ENCODE assay signal across 9 cellular contexts in genomic region chr14:68822132-68822651, GRCh38. TPM values are rescaled to one million over a fixed set of nuclear protein-coding genes. Genes with fewer than 3 reads are reported as not detected.
A peak's percentile ranks its signal among the peaks of the same experiment; 100 is the strongest.
DNase-seq lines count a peak whose midpoint lies in the region; ATAC-seq, FAIRE-seq and TF ChIP-seq lines count a peak whose summit lies in the region.
"Had no signal": no experiment of that assay in that cellular context is flagged by ENCODE, and none has a peak within 500 bp of the region (broad histone marks: within the 10 kb centered on the region; RNA-seq: fewer than 3 reads in every experiment).

No MANE protein-coding gene starts in this region.

- H2BK120ac ChIP-seq in IMR-90 (ENCODE audit: low read depth, low read length): no peak overlapping the region
- H2BK120ac ChIP-seq in neuronal stem cell (ENCODE audit: low read depth, low read length): no peak overlapping the region

- no peak overlapping the region for H2AK5ac ChIP-seq in IMR-90 (ENCODE audit: low read depth, low read length)
- H2AK5ac ChIP-seq in neuronal stem cell (ENCODE audit: low read depth, low read length): peak overlapping the region; percentile 43

- H3K9me2 ChIP-seq in SK-N-SH: no peaks in the 10 kb centered on the region

- intact Hi-C loops in IMR-90 (cut with micrococcal nuclease): no loop called here
- intact Hi-C loops in tibial artery (cut with DNase I; ENCODE audit: low total_unique reads): loop anchor here (5.0 kb wide), 1 partner anchor 890 kb away; no protein-coding TSS in a partner anchor

- H3K4ac ChIP-seq in IMR-90 (ENCODE audit: low read depth, low read length): no peak overlapping the region
- no peak overlapping the region for H3K4ac ChIP-seq in neuronal stem cell (ENCODE audit: low read length)

- no peak overlapping the region for H3K27ac ChIP-seq in SK-N-SH (ENCODE audit: low read depth in 2 of 2, low read length in 1 of 2)
- no peak overlapping the region for H3K27ac ChIP-seq in IMR-90 (ENCODE audit: insufficient read depth, low read length)
- H3K27ac ChIP-seq in neuronal stem cell (replicated peaks; ENCODE audit: low read length): no peak overlapping the region
- H3K27ac ChIP-seq in tibial artery: no peak overlapping the region
- H3K27ac ChIP-seq: 22Rv1 had no signal

- peaks cover 0 to 5% of the 10 kb centered on the region in 2 experiments; a peak in 1 of 4 replicates for H3K4me1 ChIP-seq in SK-N-SH (ENCODE audit: control insufficient read depth in 1 of 2, insufficient read depth in 2 of 2, low read depth in 1 of 2, low read length in 1 of 2)
- no peaks in the 10 kb centered on the region for H3K4me1 ChIP-seq in IMR-90 (ENCODE audit: control insufficient read depth, insufficient read depth, low read length)
- H3K4me1 ChIP-seq in neuronal stem cell (ENCODE audit: control insufficient read depth in 2 of 2, insufficient read depth in 1 of 2, low read depth in 1 of 2, low read length in 2 of 2): peaks cover 0 to 13% of the 10 kb centered on the region in 2 donors
- peaks cover 0 to 19% (median 10%) of the 10 kb centered on the region in 4 donors for H3K4me1 ChIP-seq in tibial artery

- H2AFZ ChIP-seq in SK-N-SH (ENCODE audit: low read depth) (no peak overlapping the region), IMR-90 (replicated peaks; ENCODE audit: low read length, poor library complexity) (peak overlapping the region; percentile 73), neuronal stem cell (ENCODE audit: low read length) (no peak overlapping the region)

- H2BK15ac ChIP-seq in IMR-90 (ENCODE audit: low read depth, low read length) (no peak overlapping the region), neuronal stem cell (ENCODE audit: low read length) (peak overlapping the region; percentile 74)

- no peak overlapping the region for H3K18ac ChIP-seq in IMR-90 (ENCODE audit: low read depth, low read length)
- peak overlapping the region; percentile 42 for H3K18ac ChIP-seq in neuronal stem cell (ENCODE audit: low read length)

- dilution Hi-C loops in IMR-90 (cut with HindIII; ENCODE audit: low sequenced_read_pairs, unreplicated experiment): no loop called here

- H3K56ac ChIP-seq in IMR-90 (ENCODE audit: extremely low read depth, insufficient read depth, low read length): no peak overlapping the region

- H3K27me3 ChIP-seq in SK-N-SH (ENCODE audit: insufficient read depth): no peaks in the 10 kb centered on the region
- no peaks in the 10 kb centered on the region for H3K27me3 ChIP-seq in IMR-90 (ENCODE audit: control insufficient read depth, insufficient read depth, low read length)
- no peaks in the 10 kb centered on the region for H3K27me3 ChIP-seq in neuronal stem cell (ENCODE audit: control insufficient read depth in 3 of 3, insufficient read depth in 3 of 3, low read depth in 1 of 3, low read length in 3 of 3)
- no peaks in the 10 kb centered on the region for H3K27me3 ChIP-seq in tibial artery

- H2AK9ac ChIP-seq in IMR-90 (replicated peaks; ENCODE audit: low read depth, low read length, poor library complexity): peak overlapping the region; percentile 17

- TF ChIP-seq EP300 in SK-N-SH (IDR thresholded peaks at IDR 0.05; ENCODE audit: borderline replicate concordance in 1 of 2, low read depth in 1 of 2, low read length in 1 of 2): no peak

- H3K9ac ChIP-seq in SK-N-SH (no peak overlapping the region), IMR-90 (ENCODE audit: low read depth, low read length) (no peak overlapping the region), neuronal stem cell (ENCODE audit: low read depth, low read length, poor library complexity) (no peak overlapping the region)

- H3K9me3 ChIP-seq in SK-N-SH (no peaks in the 10 kb centered on the region), IMR-90 (ENCODE audit: control insufficient read depth, insufficient read depth, low read length) (no peaks in the 10 kb centered on the region), neuronal stem cell (replicated peaks in 1 of 2; ENCODE audit: control insufficient read depth in 2 of 2, insufficient read depth in 1 of 2, low read depth in 1 of 2, low read length in 2 of 2) (no peaks in the 10 kb centered on the region), tibial artery (no peaks in the 10 kb centered on the region)

- peaks cover 5% of the 10 kb centered on the region; the same call in 1 of the 2 replicates for H3K9me1 ChIP-seq in IMR-90 (ENCODE audit: insufficient read depth, low read length)

- peak overlapping the region; percentile 17 for H2BK12ac ChIP-seq in neuronal stem cell (ENCODE audit: low read length)

- 60% methylated on average over 3 of the region's 4 CpGs for WGBS in SK-N-SH (ENCODE audit: low lambda C conversion rate)
- WGBS in IMR-90 (ENCODE audit: extremely low coverage in 2 of 2, insufficient read length in 1 of 2), 2 experiments: 100% methylated on average over 1 of the region's 4 CpGs; no CpG with 5 or more reads in 1 of the 2 experiments
- no CpG with 5 or more reads among the region's 4 CpGs for WGBS in neuronal stem cell (ENCODE audit: extremely low coverage in 2 of 2, insufficient read length in 2 of 2, insufficient replicate concordance in 1 of 2), 2 donors

- BruUV-seq in IMR-90 (replicated peaks; lab: Mats Ljungman, UMichigan): no TSS peak

- H3F3A ChIP-seq in SK-N-SH (replicated peaks; ENCODE audit: insufficient read depth): peaks cover 5% of the 10 kb centered on the region

- peak; percentile 9 for DNase-seq in SK-N-SH
- no peak for DNase-seq in IMR-90
- no peak for DNase-seq in neuronal stem cell (ENCODE audit: low spot score)
- DNase-seq in NCI-H446 treated with DMSO at 0.1 percent for 48 hours (lab: John Stamatoyannopoulos, UW): no peak
- no peak for DNase-seq in H54 (ENCODE audit: insufficient read length, low spot score)
- no peak for DNase-seq in tibial artery

- H4K8ac ChIP-seq in IMR-90 (ENCODE audit: low read depth in 2 of 2, low read length in 2 of 2) (no peak overlapping the region), neuronal stem cell (ENCODE audit: low read depth, low read length) (no peak overlapping the region)

- H3K36me3 ChIP-seq in SK-N-SH (replicated peaks in 1 of 2; ENCODE audit: control insufficient read depth in 1 of 2, insufficient read depth in 2 of 2, low read length in 1 of 2) (no peaks in the 10 kb centered on the region), IMR-90 (ENCODE audit: control insufficient read depth, insufficient read depth, low read length) (no peaks in the 10 kb centered on the region), neuronal stem cell (replicated peaks in 1 of 2; ENCODE audit: control insufficient read depth in 2 of 2, insufficient read depth in 2 of 2, low read length in 2 of 2) (no peaks in the 10 kb centered on the region), tibial artery (no peaks in the 10 kb centered on the region)

- POLR2A ChIA-PET in SK-N-SH (lab: Yijun Ruan, JAX): no interaction called here
- POLR2A ChIA-PET in IMR-90 (lab: Charles Lee; ENCODE audit: unreplicated experiment): no interaction called here

- TF ChIP-seq RAD21 in SK-N-SH (IDR thresholded peaks at IDR 0.05; ENCODE audit: low read length) (no peak), IMR-90 (IDR thresholded peaks at IDR 0.05; ENCODE audit: low read length) (no peak)

- H4K5ac ChIP-seq in IMR-90 (ENCODE audit: low read depth, low read length): no peak overlapping the region

- CTCF ChIA-PET in SK-N-SH (lab: Yijun Ruan, JAX) (interaction anchor here (2.3 to 15.3 kb wide), 3 partner anchors 22 to 878 kb away, joined by 12 to 232 read pairs (median 18); no protein-coding TSS in a partner anchor), IMR-90 (lab: Yijun Ruan, JAX) (no interaction called here)

- H3K14ac ChIP-seq in IMR-90 (replicated peaks; ENCODE audit: low read depth, low read length) (no peak overlapping the region), neuronal stem cell (ENCODE audit: low read length) (no peak overlapping the region)

- H3K4me3 ChIP-seq in SK-N-SH (ENCODE audit: low read depth in 2 of 2, low read length in 1 of 2) (no peak overlapping the region), IMR-90 (ENCODE audit: insufficient read depth, low read depth, low read length) (no peak overlapping the region), neuronal stem cell (ENCODE audit: low read length in 2 of 2) (no peak overlapping the region), tibial artery (no peak overlapping the region)

- H4K20me1 ChIP-seq in SK-N-SH (ENCODE audit: insufficient read depth) (no peaks in the 10 kb centered on the region), IMR-90 (ENCODE audit: insufficient read depth, low read length) (no peaks in the 10 kb centered on the region)

- H2BK5ac ChIP-seq in IMR-90 (ENCODE audit: low read depth, low read length, poor library complexity, severe bottlenecking): no peak overlapping the region
- H2BK5ac ChIP-seq in neuronal stem cell (ENCODE audit: low read length): no peak overlapping the region

- TF ChIP-seq CTCF in SK-N-SH (IDR thresholded peaks at IDR 0.05) (no peak), IMR-90 (conservative IDR thresholded peaks at IDR 0.05; ENCODE audit: low read depth, low read length) (no peak), tibial artery (IDR thresholded peaks at IDR 0.05) (no peak)

- H4K91ac ChIP-seq in IMR-90 (ENCODE audit: insufficient read depth, low read depth, low read length) (no peak overlapping the region), neuronal stem cell (ENCODE audit: low read depth, low read length, poor library complexity) (no peak overlapping the region)

- in situ Hi-C loops in IMR-90 (cut with MboI; ENCODE audit: low sequenced_read_pairs): loop anchor here (5.0 kb wide), 1 partner anchor 890 kb away; no protein-coding TSS in a partner anchor

- ATAC-seq in SK-N-SH treated with all-trans-retinoic acid at 6 μM for 48 hours (no peak), GM21786 (IDR thresholded peaks at IDR 0.05; ENCODE audit: unreplicated experiment) (peak; percentile 63), IMR-90 (ENCODE audit: low read depth) (no peak)

- H3K23ac ChIP-seq in IMR-90 (ENCODE audit: low read depth, low read length) (no peak overlapping the region), neuronal stem cell (ENCODE audit: low read depth, low read length, poor library complexity) (no peak overlapping the region)

- H2BK20ac ChIP-seq in IMR-90 (ENCODE audit: low read depth, low read length): no peak overlapping the region

- H3K4me2 ChIP-seq in SK-N-SH: no peak overlapping the region
- H3K4me2 ChIP-seq in IMR-90 (ENCODE audit: low read depth, low read length): no peak overlapping the region
- H3K4me2 ChIP-seq in neuronal stem cell (ENCODE audit: insufficient read depth, low read length, poor library complexity, severe bottlenecking): no peak overlapping the region

- no peaks in the 10 kb centered on the region for H3K79me2 ChIP-seq in SK-N-SH (ENCODE audit: insufficient read depth)

- no peak for TF ChIP-seq POLR2A in IMR-90 (IDR thresholded peaks at IDR 0.05; ENCODE audit: low read depth, low read length)
- no peak for TF ChIP-seq POLR2A in H54 (IDR thresholded peaks at IDR 0.05; ENCODE audit: low read depth, low read length)

- H3K79me1 ChIP-seq in IMR-90 (ENCODE audit: low read depth in 1 of 2, low read length in 2 of 2) (no peaks in the 10 kb centered on the region), neuronal stem cell (ENCODE audit: low read depth, low read length) (no peaks in the 10 kb centered on the region)

- FAIRE-seq in H54 (lab: Jason Lieb, UNC): no peak

RNA-seq across cellular contexts. Expression of gene ZFP36L1, which starts 29.3 kb away (rescaled TPM):
- 8.8 and 16.5 TPM in 2 replicates for polyA plus RNA-seq in SK-N-SH (2012; rRNA removed)
- 8.1 and 13.9 TPM in 2 replicates for polyA plus RNA-seq in SK-N-SH (2012; cell fraction: cytosol; rRNA removed)
- 27.3 and 37.3 TPM in 2 replicates for polyA plus RNA-seq in SK-N-SH (2012; cell fraction: nucleus; rRNA removed)
- 6.5 and 19.7 TPM in 2 replicates for total RNA-seq in IMR-90 (2012; rRNA removed)
- polyA plus RNA-seq in IMR-90 (2012; rRNA removed): 82.3 and 140 TPM in 2 replicates
- polyA plus RNA-seq in IMR-90 (2012; cell fraction: cytosol; rRNA removed): 116 and 171 TPM in 2 replicates
- 95.1 and 247 TPM in 2 replicates for polyA plus RNA-seq in IMR-90 (2012; cell fraction: nucleus; rRNA removed; ENCODE audit: low replicate concordance)
- polyA plus RNA-seq in neuronal stem cell (2013, experiment 1 of 2): 270 TPM
- polyA plus RNA-seq in neuronal stem cell (2013, experiment 2 of 2): 294 TPM
